27 cellular contexts compared by ENCODE assay signal in genomic region chr17:50898369-50899004, GRCh38.
"Had no signal": no experiment of that assay in that cellular context is flagged by ENCODE, and none has a peak within 500 bp of the region (broad histone marks: within the 10 kb centered on the region; RNA-seq: fewer than 3 reads in every experiment).

No MANE protein-coding gene starts in this region.

- H3K4me1 ChIP-seq: adrenal gland had no signal

- FAIRE-seq: TTC549 had no signal

- DNase-seq: activated CD4-positive, alpha-beta T cell treated with anti-CD3 and anti-CD28 coated beads, Interleukin-2, amount 10 ng/mL, durations not matched to agents 7 days and 5 days; activated CD4-positive, CD25-positive, alpha-beta regulatory T cell; activated CD8-positive, alpha-beta memory T cell treated with anti-CD3 and anti-CD28 coated beads, Interleukin-2, amount 50 U/mL, for 4 hours; activated CD8-positive, alpha-beta T cell treated with anti-CD3 and anti-CD28 coated beads for 36 hours; activated gamma-delta T cell; activated naive CD4-positive, alpha-beta T cell treated with anti-CD3 and anti-CD28 coated beads for 36 hours; activated naive CD8-positive, alpha-beta T cell treated with anti-CD3 and anti-CD28 coated beads, Interleukin-2, amount 10 ng/mL, durations not matched to agents 7 days and 5 days; adrenal gland; anterior cingulate cortex; cerebellar nuclear complex; MG63; MV-4-11; NCI-H1092 treated with DMSO at 0.1 percent for 48 hours; NCI-H1417 treated with DMSO at 0.1 percent for 48 hours; NCI-H1694; NCI-H2107; NCI-H2171 treated with DMSO at 0.1 percent for 48 hours; NCI-H226; NCI-H526; NCI-H82; SIG-M5; T-cell; T-helper 2 cell; T1000 had no signal

- H3K9me3 ChIP-seq: adrenal gland, MG63 had no signal

- H3K27me3 ChIP-seq: adrenal gland, MG63 had no signal

- H3K36me3 Mint-ChIP-seq: activated naive CD8-positive, alpha-beta T cell treated with anti-CD3 and anti-CD28 coated beads, Interleukin-2, amount 10 ng/mL, durations not matched to agents 7 days and 5 days; T-cell had no signal

- H3K4me3 ChIP-seq: adrenal gland, MG63, SK-N-MC had no signal

- H3K27ac Mint-ChIP-seq: activated CD4-positive, alpha-beta T cell treated with anti-CD3 and anti-CD28 coated beads, Interleukin-2, amount 10 ng/mL, durations not matched to agents 7 days and 5 days; activated CD8-positive, alpha-beta T cell treated with anti-CD3 and anti-CD28 coated beads for 36 hours; activated naive CD4-positive, alpha-beta T cell treated with anti-CD3 and anti-CD28 coated beads for 36 hours; activated naive CD8-positive, alpha-beta T cell treated with anti-CD3 and anti-CD28 coated beads, Interleukin-2, amount 10 ng/mL, durations not matched to agents 7 days and 5 days; T-cell had no signal

- ATAC-seq: activated CD8-positive, alpha-beta T cell treated with anti-CD3 and anti-CD28 coated beads for 36 hours; T-cell had no signal

- H3K27me3 Mint-ChIP-seq: activated CD4-positive, alpha-beta T cell treated with anti-CD3 and anti-CD28 coated beads, Interleukin-2, amount 10 ng/mL, durations not matched to agents 7 days and 5 days; activated CD8-positive, alpha-beta T cell treated with anti-CD3 and anti-CD28 coated beads for 36 hours; T-cell had no signal

- H3K27ac ChIP-seq: adrenal gland, KMS-11, SK-N-MC had no signal

- H3K36me3 ChIP-seq: adrenal gland, MG63 had no signal

- H3K4me2 ChIP-seq: KMS-11 had no signal

- H3K9ac ChIP-seq: KMS-11 had no signal

- H3K4me3 Mint-ChIP-seq: activated CD4-positive, alpha-beta T cell treated with anti-CD3 and anti-CD28 coated beads, Interleukin-2, amount 10 ng/mL, durations not matched to agents 7 days and 5 days; activated CD8-positive, alpha-beta T cell treated with anti-CD3 and anti-CD28 coated beads for 36 hours; activated naive CD4-positive, alpha-beta T cell treated with anti-CD3 and anti-CD28 coated beads for 36 hours; activated naive CD8-positive, alpha-beta T cell treated with anti-CD3 and anti-CD28 coated beads, Interleukin-2, amount 10 ng/mL, durations not matched to agents 7 days and 5 days; T-cell had no signal

- H3K9me3 Mint-ChIP-seq: activated CD8-positive, alpha-beta T cell treated with anti-CD3 and anti-CD28 coated beads for 36 hours; activated naive CD4-positive, alpha-beta T cell treated with anti-CD3 and anti-CD28 coated beads for 36 hours; activated naive CD8-positive, alpha-beta T cell treated with anti-CD3 and anti-CD28 coated beads, Interleukin-2, amount 10 ng/mL, durations not matched to agents 7 days and 5 days; T-cell had no signal
